ENCODE assay signal across 9 cellular contexts in genomic region chr1:207925969-207926368, GRCh38. TPM values are rescaled to one million over a fixed set of nuclear protein-coding genes. Genes with fewer than 3 reads are reported as not detected.
DNase-seq lines count a peak whose midpoint lies in the region; ATAC-seq and TF ChIP-seq lines count a peak whose summit lies in the region.
"Not testable (repeated sequence)": the region's sequence is repeated elsewhere in the genome, so short reads cannot be mapped to it uniquely, and the experiment has no call there.
"Had no signal": no experiment of that assay in that cellular context is flagged by ENCODE, and none has a peak within 500 bp of the region (broad histone marks: within the 10 kb centered on the region; RNA-seq: fewer than 3 reads in every experiment).

No MANE protein-coding gene starts in this region.

- not testable (repeated sequence) for DNase-seq in WTC11 (ENCODE audit: low spot score); right atrium auricular region (ENCODE audit: low spot score); lower lobe of right lung
- DNase-seq in esophagus muscularis mucosa (ENCODE audit: extremely low spot score): peak; percentile 53

- WGBS in esophagus muscularis mucosa: over 99% methylated on average over 3 of the region's 3 CpGs

- POLR2A ChIA-PET in WTC11 (lab: Charles Lee): not testable (repeated sequence)

- TF ChIP-seq EP300 in esophagus muscularis mucosa (IDR thresholded peaks at IDR 0.05): not testable (repeated sequence)

- H3K9ac ChIP-seq in OCI-LY3 (ENCODE audit: low read length): not testable (repeated sequence)

- intact Hi-C loops in esophagus muscularis mucosa (cut with DNase I); lower lobe of right lung (cut with DNase I): not testable (repeated sequence)

- H3K4me1 Mint-ChIP-seq in WTC11: peaks cover 24% of the 10 kb centered on the region

- H3K9me3 Mint-ChIP-seq in WTC11: not testable (repeated sequence)

- H3K36me3 ChIP-seq in OCI-LY3 (replicated peaks; ENCODE audit: low read depth, low read length); esophagus muscularis mucosa; right atrium auricular region; lower lobe of right lung: not testable (repeated sequence)

- ATAC-seq in WTC11, lower lobe of right lung: not testable (repeated sequence)

- H3K4me1 ChIP-seq in OCI-LY3 (ENCODE audit: low read length): peaks cover 34% of the 10 kb centered on the region
- peaks cover 35 to 45% (median 40%) of the 10 kb centered on the region in 4 donors for H3K4me1 ChIP-seq in esophagus muscularis mucosa
- peaks cover 0 to 48% of the 10 kb centered on the region in 2 donors for H3K4me1 ChIP-seq in right atrium auricular region
- peaks cover 47% of the 10 kb centered on the region for H3K4me1 ChIP-seq in lower lobe of right lung

- not testable (repeated sequence) for TF ChIP-seq CTCF in OCI-LY3 (IDR thresholded peaks at IDR 0.05; ENCODE audit: low read depth, low read length); WTC11 (IDR thresholded peaks at IDR 0.05); esophagus muscularis mucosa (IDR thresholded peaks at IDR 0.05); right atrium auricular region (IDR thresholded peaks at IDR 0.05); lower lobe of right lung (IDR thresholded peaks at IDR 0.05)

- not testable (repeated sequence) for H3K36me3 Mint-ChIP-seq in WTC11

- H2AFZ ChIP-seq in OCI-LY3 (ENCODE audit: low read depth, low read length): not testable (repeated sequence)

- not testable (repeated sequence) for H3K27me3 Mint-ChIP-seq in WTC11 (ENCODE audit: low read depth)

- H3K4me3 ChIP-seq in OCI-LY3 (ENCODE audit: low read length); esophagus muscularis mucosa; right atrium auricular region; lower lobe of right lung: not testable (repeated sequence)

- H3K27me3 ChIP-seq in OCI-LY3 (ENCODE audit: low read depth, low read length): peaks cover 18% of the 10 kb centered on the region
- H3K27me3 ChIP-seq in esophagus muscularis mucosa; right atrium auricular region; lower lobe of right lung (ENCODE audit: low read depth): not testable (repeated sequence)

- H3K27ac ChIP-seq in OCI-LY3 (ENCODE audit: low read length); esophagus muscularis mucosa (replicated peaks in 1 of 4): not testable (repeated sequence)
- H3K27ac ChIP-seq in right atrium auricular region (peak overlapping the region; percentile 83 to 93), lower lobe of right lung (peak overlapping the region; percentile 74)

- CTCF ChIA-PET in WTC11 (lab: Charles Lee): interaction anchor here (2.7 to 5.2 kb wide), 2 partner anchors 37 to 40 kb away, joined by 13 to 30 read pairs; no protein-coding TSS in a partner anchor

- H3K79me2 ChIP-seq in OCI-LY3 (ENCODE audit: low read length): not testable (repeated sequence)

- 0 out of 2 replicates have a peak overlapping the region, but pooled peaks have one; percentile 2 for H3K4me2 ChIP-seq in OCI-LY3 (ENCODE audit: low read length)

- H3K4me3 Mint-ChIP-seq in WTC11: not testable (repeated sequence)

- H3K9me3 ChIP-seq in OCI-LY3 (ENCODE audit: insufficient read depth, low read length); esophagus muscularis mucosa; right atrium auricular region; lower lobe of right lung: not testable (repeated sequence)

- H3K27ac Mint-ChIP-seq in WTC11: not testable (repeated sequence)

- TF ChIP-seq POLR2A in esophagus muscularis mucosa (IDR thresholded peaks at IDR 0.05; ENCODE audit: low read depth): not testable (repeated sequence)

- not testable (repeated sequence) for H4K20me1 ChIP-seq in OCI-LY3 (ENCODE audit: insufficient read depth, low read length)

TF ChIP-seq in WTC11, 78 proteins besides CTCF, POLR2A, EP300 and RAD21:
- 0 out of 2 replicates have a peak, but pooled peaks have one; percentile 39 for TF ChIP-seq ZNF121 (CRISPR knock-in tag; IDR thresholded peaks at IDR 0.05)
TF ChIP-seq in WTC11: peak in this region for 1; not testable (repeated sequence) for 77.

RNA-seq across cellular contexts. Expression of gene CD34, which starts 15.0 kb away (rescaled TPM):
- total RNA-seq in WTC11 (2021) (0.18 to 0.35 TPM (median 0.27 TPM) in 3 replicates), esophagus muscularis mucosa (100 to 1,000 TPM in 2 of 4 donors, 10 to 100 TPM in 2; 70.2 to 136 (median 93.3) TPM), right atrium auricular region (10 to 100 TPM; 76.7 to 76.8 TPM), lower lobe of right lung (44.6 TPM)
- total RNA-seq: A673; CD8-positive, alpha-beta memory T cell; Daoy; G401 had no signal

Comparison
In these comparisons a context has a peak if more than half of its experiments do, and no peak if none do; other contexts are left out.
1. RNA of gene CD34, which starts 15.0 kb away (total RNA-seq): 70.2 to 136 TPM in esophagus muscularis mucosa, 76.7 to 76.8 TPM in right atrium auricular region and 44.6 TPM in lower lobe of right lung (single experiment); 0.18 to 0.35 TPM in WTC11; every median in the first group is over 10 times any median in the second.